In genomic region chr15:88949734-88950400, GRCh38 we compare ENCODE assay signal across 21 cellular contexts. TPM values are rescaled to one million over a fixed set of nuclear protein-coding genes. Genes with fewer than 3 reads are reported as not detected.
DNase-seq lines count a peak whose midpoint lies in the region; ATAC-seq, FAIRE-seq and TF ChIP-seq lines count a peak whose summit lies in the region.
"Had no signal": no experiment of that assay in that cellular context is flagged by ENCODE, and none has a peak within 500 bp of the region (broad histone marks: within the 10 kb centered on the region; RNA-seq: fewer than 3 reads in every experiment).

No MANE protein-coding gene starts in this region.

- no TSS peak for BruUV-seq in A673 (replicated peaks; lab: Mats Ljungman, UMichigan)

- H3K4me1 ChIP-seq in A673 (ENCODE audit: insufficient read depth, low read length, poor library complexity, severe bottlenecking) (peaks cover 10% of the 10 kb centered on the region), tibial artery (peaks cover 3 to 11% (median 7%) of the 10 kb centered on the region in 4 donors)

- CTCF ChIA-PET in A673 (lab: Charles Lee) = no interaction called here

- FAIRE-seq in GM12892 (lab: Jason Lieb, UNC) = no peak
- FAIRE-seq: endometrium, kidney had no signal

- no peak for ATAC-seq in activated naive CD8-positive, alpha-beta T cell treated with anti-CD3 and anti-CD28 coated beads, Interleukin-2, amount 10 ng/mL, durations not matched to agents 7 days and 5 days (ENCODE audit: low read depth)
- no peak for ATAC-seq in activated naive CD8-positive, alpha-beta T cell treated with anti-CD3 and anti-CD28 coated beads, Interleukin-2, amount 50 U/mL, for 24 hours
- ATAC-seq in HG02759 (IDR thresholded peaks at IDR 0.05; ENCODE audit: unreplicated experiment) (peak; percentile 81), HG03469 (IDR thresholded peaks at IDR 0.05; ENCODE audit: unreplicated experiment) (peak; percentile 58)
- ATAC-seq: HCT116, natural killer cell had no signal

- no peak overlapping the region for H3K27ac Mint-ChIP-seq in activated naive CD8-positive, alpha-beta T cell treated with anti-CD3 and anti-CD28 coated beads, Interleukin-2, amount 10 ng/mL, durations not matched to agents 7 days and 5 days
- H3K27ac Mint-ChIP-seq in activated naive CD8-positive, alpha-beta T cell treated with anti-CD3 and anti-CD28 coated beads, Interleukin-2, amount 50 U/mL, for 24 hours = no peak overlapping the region
- H3K27ac Mint-ChIP-seq: activated CD4-positive, alpha-beta T cell treated with anti-CD3 and anti-CD28 coated beads, Interleukin-2, amount 10 ng/mL, durations not matched to agents 24 days and 14 days; activated naive CD4-positive, alpha-beta T cell treated with anti-CD3 and anti-CD28 coated beads, Interleukin-2, amount 10 ng/mL, durations not matched to agents 7 days and 5 days; memory B cell; natural killer cell had no signal

- peak overlapping the region; percentile 38 for H3K4me3 Mint-ChIP-seq in activated naive CD8-positive, alpha-beta T cell treated with anti-CD3 and anti-CD28 coated beads, Interleukin-2, amount 10 ng/mL, durations not matched to agents 7 days and 5 days
- H3K4me3 Mint-ChIP-seq in activated naive CD8-positive, alpha-beta T cell treated with anti-CD3 and anti-CD28 coated beads, Interleukin-2, amount 50 U/mL, for 24 hours = no peak overlapping the region
- H3K4me3 Mint-ChIP-seq: activated CD4-positive, alpha-beta T cell treated with anti-CD3 and anti-CD28 coated beads, Interleukin-2, amount 10 ng/mL, durations not matched to agents 24 days and 14 days; activated naive CD4-positive, alpha-beta T cell treated with anti-CD3 and anti-CD28 coated beads, Interleukin-2, amount 10 ng/mL, durations not matched to agents 7 days and 5 days; memory B cell; natural killer cell had no signal

- no peaks in the 10 kb centered on the region for H3K27me3 ChIP-seq in A673 (replicated peaks; ENCODE audit: insufficient read depth, low read depth, low read length, poor library complexity)
- no peaks in the 10 kb centered on the region for H3K27me3 ChIP-seq in tibial artery
- H3K27me3 ChIP-seq: BLaER1 treated with 17β-estradiol and CSF1 and Interleukin-3, amounts not matched to agents 10 nM and 100 nM had no signal

- H3K36me3 ChIP-seq in A673 (ENCODE audit: insufficient read depth, low read length, poor library complexity, severe bottlenecking) = no peaks in the 10 kb centered on the region
- no peaks in the 10 kb centered on the region for H3K36me3 ChIP-seq in tibial artery
- H3K36me3 ChIP-seq: BLaER1 treated with 17β-estradiol and CSF1 and Interleukin-3, amounts not matched to agents 10 nM and 100 nM had no signal

- intact Hi-C loops in A673 (cut with micrococcal nuclease; ENCODE audit: unreplicated experiment) = no loop called here
- intact Hi-C loops in tibial artery (cut with DNase I; ENCODE audit: low total_unique reads) = no loop called here

- no peak for TF ChIP-seq CTCF in A673 (conservative IDR thresholded peaks at IDR 0.05; ENCODE audit: low read depth, low read length)
- no peak for TF ChIP-seq CTCF in tibial artery (IDR thresholded peaks at IDR 0.05)

- H3K4me1 Mint-ChIP-seq in activated naive CD8-positive, alpha-beta T cell treated with anti-CD3 and anti-CD28 coated beads, Interleukin-2, amount 10 ng/mL, durations not matched to agents 7 days and 5 days = peaks cover 14% of the 10 kb centered on the region
- no peaks in the 10 kb centered on the region for H3K4me1 Mint-ChIP-seq in activated naive CD8-positive, alpha-beta T cell treated with anti-CD3 and anti-CD28 coated beads, Interleukin-2, amount 50 U/mL, for 24 hours
- H3K4me1 Mint-ChIP-seq: activated CD4-positive, alpha-beta T cell treated with anti-CD3 and anti-CD28 coated beads, Interleukin-2, amount 10 ng/mL, durations not matched to agents 24 days and 14 days; activated naive CD4-positive, alpha-beta T cell treated with anti-CD3 and anti-CD28 coated beads, Interleukin-2, amount 10 ng/mL, durations not matched to agents 7 days and 5 days; memory B cell; natural killer cell had no signal

- H3K9me3 Mint-ChIP-seq in activated naive CD8-positive, alpha-beta T cell treated with anti-CD3 and anti-CD28 coated beads, Interleukin-2, amount 10 ng/mL, durations not matched to agents 7 days and 5 days = peaks cover 1% of the 10 kb centered on the region
- H3K9me3 Mint-ChIP-seq in activated naive CD8-positive, alpha-beta T cell treated with anti-CD3 and anti-CD28 coated beads, Interleukin-2, amount 50 U/mL, for 24 hours = no peaks in the 10 kb centered on the region
- H3K9me3 Mint-ChIP-seq: activated CD4-positive, alpha-beta T cell treated with anti-CD3 and anti-CD28 coated beads, Interleukin-2, amount 10 ng/mL, durations not matched to agents 24 days and 14 days; activated naive CD4-positive, alpha-beta T cell treated with anti-CD3 and anti-CD28 coated beads, Interleukin-2, amount 10 ng/mL, durations not matched to agents 7 days and 5 days; natural killer cell had no signal

- H3K9me3 ChIP-seq in A673 (ENCODE audit: low read depth, low read length, poor library complexity, severe bottlenecking) = no peaks in the 10 kb centered on the region
- no peaks in the 10 kb centered on the region for H3K9me3 ChIP-seq in tibial artery

- POLR2A ChIA-PET in activated naive CD8-positive, alpha-beta T cell treated with anti-CD3 and anti-CD28 coated beads, Interleukin-2, amount 10 ng/mL, durations not matched to agents 7 days and 5 days (lab: Charles Lee) = no interaction called here
- POLR2A ChIA-PET in A673 (lab: Charles Lee; ENCODE audit: low non-redundant PET) = no interaction called here

- H3K36me3 Mint-ChIP-seq in activated naive CD8-positive, alpha-beta T cell treated with anti-CD3 and anti-CD28 coated beads, Interleukin-2, amount 10 ng/mL, durations not matched to agents 7 days and 5 days = no peaks in the 10 kb centered on the region
- H3K36me3 Mint-ChIP-seq in activated naive CD8-positive, alpha-beta T cell treated with anti-CD3 and anti-CD28 coated beads, Interleukin-2, amount 50 U/mL, for 24 hours (ENCODE audit: low read depth) = no peaks in the 10 kb centered on the region
- H3K36me3 Mint-ChIP-seq: activated naive CD4-positive, alpha-beta T cell treated with anti-CD3 and anti-CD28 coated beads, Interleukin-2, amount 10 ng/mL, durations not matched to agents 7 days and 5 days; memory B cell; natural killer cell had no signal

- H3K4me3 ChIP-seq in A673 (ENCODE audit: low read depth, low read length, poor library complexity, severe bottlenecking) = no peak overlapping the region
- H3K4me3 ChIP-seq in tibial artery = no peak overlapping the region
- H3K4me3 ChIP-seq: BLaER1 treated with 17β-estradiol and CSF1 and Interleukin-3, amounts not matched to agents 10 nM and 100 nM had no signal

- TF ChIP-seq POLR2A in GM12892 (IDR thresholded peaks at IDR 0.05; ENCODE audit: low read depth, low read length) = no peak

- H3K27me3 Mint-ChIP-seq in activated naive CD8-positive, alpha-beta T cell treated with anti-CD3 and anti-CD28 coated beads, Interleukin-2, amount 10 ng/mL, durations not matched to agents 7 days and 5 days = peaks cover 11% of the 10 kb centered on the region
- peaks cover 3% of the 10 kb centered on the region for H3K27me3 Mint-ChIP-seq in activated naive CD8-positive, alpha-beta T cell treated with anti-CD3 and anti-CD28 coated beads, Interleukin-2, amount 50 U/mL, for 24 hours

- DNase-seq in activated naive CD8-positive, alpha-beta T cell treated with anti-CD3 and anti-CD28 coated beads, Interleukin-2, amount 10 ng/mL, durations not matched to agents 7 days and 5 days = no peak
- DNase-seq in activated naive CD8-positive, alpha-beta T cell treated with anti-CD3 and anti-CD28 coated beads, Interleukin-2, amount 50 U/mL, for 24 hours = no peak
- DNase-seq in A673 (ENCODE audit: low spot score) = no peak
- DNase-seq in tibial artery = no peak
- DNase-seq in LoVo (ENCODE audit: low spot score) = no peak
- no peak for DNase-seq in GM12892 (ENCODE audit: insufficient read length)
- DNase-seq: activated CD4-positive, alpha-beta T cell treated with anti-CD3 and anti-CD28 coated beads, Interleukin-2, amount 10 ng/mL, durations not matched to agents 24 days and 14 days; activated naive CD4-positive, alpha-beta T cell treated with anti-CD3 and anti-CD28 coated beads, Interleukin-2, amount 10 ng/mL, durations not matched to agents 7 days and 5 days; activated T-cell treated with anti-CD3 and anti-CD28 coated beads for 4 hours; DMS153; kidney; natural killer cell; NCI-H146; stimulated activated CD4-positive, alpha-beta T cell treated with anti-CD3 and anti-CD28 coated beads, Interleukin-12 subunit alpha, Interleukin-12 subunit beta, amount 100 ng/mL, for 4 hours had no signal

- H3K27ac ChIP-seq in A673 (ENCODE audit: low read depth, low read length, poor library complexity, severe bottlenecking) (no peak overlapping the region), tibial artery (no peak overlapping the region)
- H3K27ac ChIP-seq: 22Rv1; BLaER1 treated with 17β-estradiol and CSF1 and Interleukin-3, amounts not matched to agents 10 nM and 100 nM had no signal

RNA-seq across cellular contexts. Expression of gene MFGE8, which starts 36.7 kb away (rescaled TPM):
- total RNA-seq in activated naive CD8-positive, alpha-beta T cell treated with anti-CD3 and anti-CD28 coated beads, Interleukin-2, amount 10 ng/mL, durations not matched to agents 7 days and 5 days = 100 to 1,000 TPM in 1 of 2 experiments, 10 to 100 TPM in 1; 94.7 to 100 TPM
- total RNA-seq in A673 (2021) = 118 and 129 TPM in 2 replicates
- polyA plus RNA-seq in GM12892 (2012; ENCODE audit: missing spikeins) = 0.51 TPM

RNA-seq across cellular contexts. Expression of gene HAPLN3, which starts 54.5 kb away (rescaled TPM):
- 10 to 100 TPM; 79.1 to 80.8 TPM for total RNA-seq in activated naive CD8-positive, alpha-beta T cell treated with anti-CD3 and anti-CD28 coated beads, Interleukin-2, amount 10 ng/mL, durations not matched to agents 7 days and 5 days
- total RNA-seq in A673 (2021) = 1.4 and 2.0 TPM in 2 replicates
- polyA plus RNA-seq in GM12892 (2012; ENCODE audit: missing spikeins) = 0.23 TPM

Comparison
In these comparisons a context has a peak if more than half of its experiments do, and no peak if none do; other contexts are left out.
1. ATAC-seq: peak in HG02759 (single experiment) and HG03469 (single experiment); none in activated naive CD8-positive, alpha-beta T cell treated with anti-CD3 and anti-CD28 coated beads, Interleukin-2, amount 10 ng/mL, durations not matched to agents 7 days and 5 days (single experiment) and activated naive CD8-positive, alpha-beta T cell treated with anti-CD3 and anti-CD28 coated beads, Interleukin-2, amount 50 U/mL, for 24 hours (single experiment).
2. RNA of gene HAPLN3, which starts 54.5 kb away (total RNA-seq): 79.1 to 80.8 TPM in activated naive CD8-positive, alpha-beta T cell treated with anti-CD3 and anti-CD28 coated beads, Interleukin-2, amount 10 ng/mL, durations not matched to agents 7 days and 5 days; 1.4 to 2.0 TPM in A673; every median in the first group is over 10 times any median in the second.